In genomic region chr2:230711224-230711623, GRCh38 we compare ENCODE assay signal across 12 cellular contexts. TPM values are rescaled to one million over a fixed set of nuclear protein-coding genes. Genes with fewer than 3 reads are reported as not detected.
DNase-seq lines count a peak whose midpoint lies in the region; ATAC-seq and TF ChIP-seq lines count a peak whose summit lies in the region.
"Had no signal": no experiment of that assay in that cellular context is flagged by ENCODE, and none has a peak within 500 bp of the region (broad histone marks: within the 10 kb centered on the region; RNA-seq: fewer than 3 reads in every experiment).

No MANE protein-coding gene starts in this region.

- peak overlapping the region; percentile 54; the same call in 1 of the 2 replicates for H2AFZ ChIP-seq in OCI-LY1 (ENCODE audit: low read length)

- peaks cover 5% of the 10 kb centered on the region for H3K9me3 Mint-ChIP-seq in activated CD4-positive, alpha-beta T cell treated with anti-CD3 and anti-CD28 coated beads, Interleukin-2, amount 10 ng/mL, durations not matched to agents 24 days and 14 days
- no peaks in the 10 kb centered on the region for H3K9me3 Mint-ChIP-seq in endothelial cell (ENCODE audit: unreplicated experiment)

- DNase-seq in activated CD4-positive, alpha-beta T cell treated with anti-CD3 and anti-CD28 coated beads, Interleukin-2, amount 10 ng/mL, durations not matched to agents 24 days and 14 days, result no peak
- no peak for DNase-seq in activated CD4-positive, alpha-beta T cell treated with anti-CD3 and anti-CD28 coated beads, Interleukin-2, amount 50 U/mL, for 48 hours
- DNase-seq in endothelial cell (ENCODE audit: low spot score), result no peak
- no peak for DNase-seq in spleen
- no peak for DNase-seq in effector CD4-positive, alpha-beta T cell
- DNase-seq: GOT3, NCI-H446, SHP77 had no signal

- intact Hi-C loops in activated CD4-positive, alpha-beta T cell treated with anti-CD3 and anti-CD28 coated beads, Interleukin-2, amount 10 ng/mL, durations not matched to agents 24 days and 14 days (cut with micrococcal nuclease), result no loop called here
- intact Hi-C loops in spleen (cut with DNase I; ENCODE audit: low total_unique reads), result loop anchor here (10.0 kb wide), 1 partner anchor 84 kb away; no protein-coding TSS in a partner anchor

- H3K27ac ChIP-seq in OCI-LY1 (ENCODE audit: low read depth, low read length, poor library complexity, severe bottlenecking), result no peak overlapping the region
- peak overlapping the region in 7 of 8 donors; percentile 17 to 98 (median 95) for H3K27ac ChIP-seq in spleen

- TF ChIP-seq POLR2A in spleen (IDR thresholded peaks at IDR 0.05), result no peak

- H3K36me3 ChIP-seq in OCI-LY1 (ENCODE audit: insufficient read depth, low read length), result peaks cover 6% of the 10 kb centered on the region; the same call in 1 of the 2 replicates
- H3K36me3 ChIP-seq in spleen, result peaks cover 0 to 3% (median 0%) of the 10 kb centered on the region in 6 donors

- H3K4me1 ChIP-seq in OCI-LY1 (ENCODE audit: insufficient read depth, low read length, severe bottlenecking) (peaks cover 35% of the 10 kb centered on the region), spleen (peaks cover 17 to 74% (median 39%) of the 10 kb centered on the region in 6 donors)

- H3K4me2 ChIP-seq in OCI-LY1 (ENCODE audit: low read length), result peak overlapping the region; percentile 89; the same call in 1 of the 2 replicates

- peaks cover 21% of the 10 kb centered on the region for H3K36me3 Mint-ChIP-seq in activated CD4-positive, alpha-beta T cell treated with anti-CD3 and anti-CD28 coated beads, Interleukin-2, amount 10 ng/mL, durations not matched to agents 24 days and 14 days (ENCODE audit: low read depth)
- H3K36me3 Mint-ChIP-seq in endothelial cell (ENCODE audit: low read depth, unreplicated experiment), result peaks cover 10% of the 10 kb centered on the region

- no peaks in the 10 kb centered on the region for H3F3A ChIP-seq in OCI-LY1 (ENCODE audit: insufficient read depth, low read length)

- ATAC-seq in GM18909 (IDR thresholded peaks at IDR 0.05; ENCODE audit: poor library complexity, unreplicated experiment), result no peak
- ATAC-seq in HG03460 (IDR thresholded peaks at IDR 0.05; ENCODE audit: unreplicated experiment), result no peak

- H3K27me3 Mint-ChIP-seq in activated CD4-positive, alpha-beta T cell treated with anti-CD3 and anti-CD28 coated beads, Interleukin-2, amount 10 ng/mL, durations not matched to agents 24 days and 14 days, result no peaks in the 10 kb centered on the region
- peaks cover 24% of the 10 kb centered on the region for H3K27me3 Mint-ChIP-seq in endothelial cell (ENCODE audit: unreplicated experiment)

- H3K79me2 ChIP-seq in OCI-LY1 (ENCODE audit: insufficient read depth, low read length), result peaks cover 29% of the 10 kb centered on the region

- H3K27ac Mint-ChIP-seq in activated CD4-positive, alpha-beta T cell treated with anti-CD3 and anti-CD28 coated beads, Interleukin-2, amount 10 ng/mL, durations not matched to agents 24 days and 14 days, result peak overlapping the region; percentile 43
- peak overlapping the region; percentile 61 for H3K27ac Mint-ChIP-seq in endothelial cell (ENCODE audit: unreplicated experiment)

- H3K27me3 ChIP-seq in OCI-LY1 (ENCODE audit: insufficient read depth, low read length), result no peaks in the 10 kb centered on the region
- no peaks in the 10 kb centered on the region for H3K27me3 ChIP-seq in spleen (replicated peaks in 1 of 7)

- H3K4me3 ChIP-seq in OCI-LY1 (ENCODE audit: low read depth, low read length, poor library complexity, severe bottlenecking) (no peak overlapping the region), spleen (peak overlapping the region in 1 of 8 donors; percentile 27)

- TF ChIP-seq CTCF in OCI-LY1 (IDR thresholded peaks at IDR 0.05; ENCODE audit: low read length), result no peak
- no peak for TF ChIP-seq CTCF in endothelial cell (IDR thresholded peaks at IDR 0.05; ENCODE audit: unreplicated experiment)
- TF ChIP-seq CTCF in spleen (IDR thresholded peaks at IDR 0.05 in 8 of 11, conservative IDR thresholded peaks at IDR 0.05 in 3 of 11), result no peak

- H3K9me3 ChIP-seq in OCI-LY1 (ENCODE audit: low read length) (no peaks in the 10 kb centered on the region), spleen (no peaks in the 10 kb centered on the region)
- H3K9me3 ChIP-seq: A549 had no signal

- no peaks in the 10 kb centered on the region for H3K9me2 ChIP-seq in OCI-LY1 (ENCODE audit: low read depth, low read length)

- peak overlapping the region; percentile 13; the same call in 1 of the 2 replicates for H3K9ac ChIP-seq in OCI-LY1 (ENCODE audit: low read length)

- 63 to 77% (median 71%) methylated on average over 11 of the region's 11 CpGs for WGBS in spleen, 5 donors

- peaks cover 24% of the 10 kb centered on the region for H3K4me1 Mint-ChIP-seq in activated CD4-positive, alpha-beta T cell treated with anti-CD3 and anti-CD28 coated beads, Interleukin-2, amount 10 ng/mL, durations not matched to agents 24 days and 14 days
- peaks cover 37% of the 10 kb centered on the region for H3K4me1 Mint-ChIP-seq in endothelial cell (ENCODE audit: unreplicated experiment)

- peak overlapping the region; percentile 38 for H3K4me3 Mint-ChIP-seq in activated CD4-positive, alpha-beta T cell treated with anti-CD3 and anti-CD28 coated beads, Interleukin-2, amount 10 ng/mL, durations not matched to agents 24 days and 14 days
- peak overlapping the region; percentile 23 for H3K4me3 Mint-ChIP-seq in endothelial cell (ENCODE audit: unreplicated experiment)

- H4K20me1 ChIP-seq in OCI-LY1 (ENCODE audit: insufficient read depth, low read length), result no peaks in the 10 kb centered on the region

RNA-seq across cellular contexts. Expression of gene CAB39, which starts 1.4 kb away (rescaled TPM):
- 166 and 168 TPM in 2 replicates for total RNA-seq in activated CD4-positive, alpha-beta T cell treated with anti-CD3 and anti-CD28 coated beads, Interleukin-2, amount 10 ng/mL, durations not matched to agents 24 days and 14 days
- total RNA-seq in endothelial cell (ENCODE audit: unreplicated experiment) (48.7 TPM), spleen (100 to 1,000 TPM in 3 of 7 donors, 10 to 100 TPM in 4; 74.8 to 120 (median 85.1) TPM)
- 10 to 100 TPM; 24.4 to 42.0 (median 29.8) TPM for polyA plus RNA-seq in spleen
